In the genomic region with DNA sequence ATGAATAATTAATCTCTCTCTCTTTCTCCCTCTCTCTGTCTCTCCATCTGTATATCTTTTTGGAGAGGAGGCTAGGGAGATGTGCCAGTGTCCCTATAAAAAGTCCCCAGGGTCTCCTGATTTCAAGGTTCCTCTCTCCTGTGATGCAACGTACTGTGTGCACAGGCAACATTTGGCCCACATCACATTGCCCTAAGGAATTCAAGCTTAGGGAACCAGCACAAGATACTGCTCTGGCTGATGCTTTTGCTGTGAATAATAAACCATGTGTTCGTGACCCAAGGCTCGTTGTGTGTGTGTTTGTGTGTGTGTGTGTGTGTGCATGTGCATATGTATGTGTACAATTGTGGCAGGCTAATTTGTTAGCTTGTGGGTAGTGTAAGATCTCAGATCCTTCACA, we compare ENCODE assay signal across 1 cellular context.
A peak's percentile ranks its signal among the peaks of the same experiment; 100 is the strongest.
TF ChIP-seq lines count a peak whose summit lies in the region.

No MANE protein-coding gene starts in this region.

TF ChIP-seq in IMR-90, 13 proteins besides CTCF, POLR2A, EP300 and RAD21:
- TF ChIP-seq, protein P1, sequence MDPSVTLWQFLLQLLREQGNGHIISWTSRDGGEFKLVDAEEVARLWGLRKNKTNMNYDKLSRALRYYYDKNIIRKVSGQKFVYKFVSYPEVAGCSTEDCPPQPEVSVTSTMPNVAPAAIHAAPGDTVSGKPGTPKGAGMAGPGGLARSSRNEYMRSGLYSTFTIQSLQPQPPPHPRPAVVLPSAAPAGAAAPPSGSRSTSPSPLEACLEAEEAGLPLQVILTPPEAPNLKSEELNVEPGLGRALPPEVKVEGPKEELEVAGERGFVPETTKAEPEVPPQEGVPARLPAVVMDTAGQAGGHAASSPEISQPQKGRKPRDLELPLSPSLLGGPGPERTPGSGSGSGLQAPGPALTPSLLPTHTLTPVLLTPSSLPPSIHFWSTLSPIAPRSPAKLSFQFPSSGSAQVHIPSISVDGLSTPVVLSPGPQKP (IDR thresholded peaks at IDR 0.05; ENCODE audit: borderline replicate concordance, low read depth, low read length), result no peak
- TF ChIP-seq MAZ (IDR thresholded peaks at IDR 0.05; ENCODE audit: borderline replicate concordance, low read depth, low read length), result peak; percentile 48; the same call in 1 of the 2 replicates
- TF ChIP-seq CEBPB (IDR thresholded peaks at IDR 0.05; ENCODE audit: low read depth, low read length), result peak; percentile 34; the same call in 1 of the 2 replicates
